In the genomic region with DNA sequence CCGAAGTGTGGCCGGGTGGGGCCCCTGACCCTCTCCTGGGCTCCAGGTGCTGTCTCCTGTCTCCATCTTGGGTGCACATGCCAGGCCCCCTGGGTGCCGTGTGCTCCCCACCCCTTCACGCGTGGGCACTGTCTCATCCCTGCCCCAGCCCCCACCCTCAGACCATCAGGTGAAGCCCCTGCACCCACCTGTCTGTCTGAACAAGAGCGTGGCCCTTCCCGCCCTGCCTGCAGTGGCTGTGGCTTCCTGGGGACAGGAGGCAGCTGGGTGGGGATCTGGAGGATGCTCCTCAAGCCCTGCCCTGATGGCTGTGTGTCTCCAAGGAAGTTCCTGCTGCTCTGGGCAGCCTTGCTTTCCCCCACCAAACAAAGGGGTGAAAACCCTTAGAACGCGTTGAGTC, we compare ENCODE assay signal across 34 cellular contexts. TPM values are rescaled to one million over a fixed set of nuclear protein-coding genes. Genes with fewer than 3 reads are reported as not detected.
"Had no signal": no experiment of that assay in that cellular context is flagged by ENCODE, and none has a peak within 500 bp of the region (broad histone marks: within the 10 kb centered on the region; RNA-seq: fewer than 3 reads in every experiment).

No MANE protein-coding gene starts in this region.

- H3K9me3 ChIP-seq: left lung, lower lobe of right lung, right lobe of liver, thoracic aorta had no signal

- FAIRE-seq: endothelial cell of umbilical vein, urothelium cell line had no signal

- H3K4me3 ChIP-seq: left lung, lower lobe of right lung, right lobe of liver, thoracic aorta had no signal

- H3K4me1 ChIP-seq: left lung, lower lobe of right lung, right lobe of liver had no signal

- DNase-seq: activated CD4-positive, alpha-beta memory T cell treated with anti-CD3 and anti-CD28 coated beads for 36 hours; activated CD4-positive, alpha-beta T cell treated with anti-CD3 and anti-CD28 coated beads for 48 hours; activated CD8-positive, alpha-beta memory T cell treated with anti-CD3 and anti-CD28 coated beads, Interleukin-2, amount 50 U/mL, for 4 hours; activated gamma-delta T cell treated with Interleukin-2 at 50 U/mL for 16 hours; activated naive CD4-positive, alpha-beta T cell treated with anti-CD3 and anti-CD28 coated beads, Interleukin-2, amount 50 U/mL, for 16 hours; activated T-cell treated with anti-CD3 and anti-CD28 coated beads, Interleukin-2, amount 50 U/mL, for 1 hour; amygdala; caudate nucleus; foreskin fibroblast; head of caudate nucleus; hypothalamus; left lung; lower lobe of right lung; mesendoderm; right lobe of liver; stimulated activated CD4-positive, alpha-beta T cell treated with anti-CD3 and anti-CD28 coated beads, Interleukin-2, amount 100 ng/mL, for 48 hours; stimulated activated naive CD4-positive, alpha-beta T cell treated with Interleukin-2 at 50 U/mL for 16 hours; T-helper 17 cell; T1000; trophoblast cell; WERI-Rb-1 had no signal

- ATAC-seq: activated CD4-positive, CD25-positive, alpha-beta regulatory T cell treated with anti-CD3 and anti-CD28 coated beads, Interleukin-2, amount 50 U/mL, for 24 hours; activated T-helper 17 cell treated with anti-CD3 and anti-CD28 coated beads, Interleukin-2, amount 50 U/mL, for 72 hours; left lung; natural killer cell treated with Interleukin-12 subunit alpha and Interleukin-12 subunit beta and Interleukin-15 and Interleukin-18, amount 100 ng/mL, for 72 hours; T-helper 17 cell had no signal

- H3K27ac ChIP-seq: left lung, lower lobe of right lung, right lobe of liver, thoracic aorta, WERI-Rb-1 had no signal

- H3K27me3 ChIP-seq: left lung, right lobe of liver had no signal

RNA-seq across cellular contexts. Expression of a gene that starts 2.2 kb away (rescaled TPM):
- total RNA-seq: skeletal muscle tissue had no signal

RNA-seq across cellular contexts. Expression of a gene that starts 22.5 kb away (rescaled TPM):
- total RNA-seq: endothelial cell of umbilical vein; myocyte; natural killer cell treated with Interleukin-12 subunit alpha and Interleukin-12 subunit beta and Interleukin-15 and Interleukin-18, amount 100 ng/mL, for 72 hours; skeletal muscle tissue; subcutaneous adipose tissue; thoracic aorta had no signal

RNA-seq across cellular contexts. Expression of a gene that starts 57.2 kb away (rescaled TPM):
- total RNA-seq: activated CD4-positive, alpha-beta memory T cell treated with anti-CD3 and anti-CD28 coated beads for 36 hours; activated CD8-positive, alpha-beta memory T cell treated with anti-CD3 and anti-CD28 coated beads for 36 hours; activated T-helper 17 cell treated with anti-CD3 and anti-CD28 coated beads, Interleukin-2, amount 50 U/mL, for 72 hours; endothelial cell of umbilical vein; mononuclear cell; myocyte; natural killer cell treated with Interleukin-12 subunit alpha and Interleukin-12 subunit beta and Interleukin-15 and Interleukin-18, amount 100 ng/mL, for 72 hours; osteocyte; posterior vena cava; skeletal muscle tissue; T-helper 17 cell; thoracic aorta had no signal
- polyA plus RNA-seq: endothelial cell of umbilical vein had no signal
